In genomic region chr13:50355797-50356196, GRCh38 we compare ENCODE assay signal across 16 cellular contexts.
DNase-seq lines count a peak whose midpoint lies in the region; ATAC-seq and TF ChIP-seq lines count a peak whose summit lies in the region.
"Had no signal": no experiment of that assay in that cellular context is flagged by ENCODE, and none has a peak within 500 bp of the region (broad histone marks: within the 10 kb centered on the region; RNA-seq: fewer than 3 reads in every experiment).

No MANE protein-coding gene starts in this region.

- no peak overlapping the region for H3K9ac ChIP-seq in Loucy (ENCODE audit: low read depth, low read length, poor library complexity, severe bottlenecking)

- DNase-seq in activated T-cell treated with anti-CD3 and anti-CD28 coated beads, Interleukin-2, amount 50 U/mL, for 4 hours: no peak
- DNase-seq in activated T-cell treated with anti-CD3 and anti-CD28 coated beads, Interleukin-2, amount 50 U/mL, for 24 hours: no peak
- no peak for DNase-seq in stimulated activated naive CD8-positive, alpha-beta T cell treated with anti-CD3 and anti-CD28 coated beads, Interleukin-15, Interleukin-2, amounts not matched to agents 100 U/mL and 50 U/mL, for 24 hours
- DNase-seq in left ventricle myocardium inferior (no peak), gastrocnemius medialis (no peak)
- DNase-seq in effector CD8-positive, alpha-beta T cell (lab: John Stamatoyannopoulos, UW): no peak
- DNase-seq: activated naive CD4-positive, alpha-beta T cell treated with anti-CD3 and anti-CD28 coated beads, Interleukin-2, amount 10 ng/mL, durations not matched to agents 7 days and 5 days; NCI-H2081 treated with DMSO at 0.1 percent for 48 hours; NCI-H774; ovary; SHP77; substantia nigra; T-helper 9 cell had no signal

- ATAC-seq in activated T-cell treated with anti-CD3 and anti-CD28 coated beads, Interleukin-2, amount 50 U/mL, for 4 hours: peak; percentile 53 to 54
- peak; percentile 68 for ATAC-seq in HG02588 (IDR thresholded peaks at IDR 0.05; ENCODE audit: unreplicated experiment)
- ATAC-seq in stimulated activated naive CD8-positive, alpha-beta T cell treated with anti-CD3 and anti-CD28 coated beads, Interleukin-15, Interleukin-2, amounts not matched to agents 100 U/mL and 50 U/mL, for 24 hours: peak; percentile 40
- no peak for ATAC-seq in gastrocnemius medialis

- no peak overlapping the region for H3K4me3 Mint-ChIP-seq in activated T-cell treated with anti-CD3 and anti-CD28 coated beads, Interleukin-2, amount 50 U/mL, for 4 hours
- no peak overlapping the region for H3K4me3 Mint-ChIP-seq in activated T-cell treated with anti-CD3 and anti-CD28 coated beads, Interleukin-2, amount 50 U/mL, for 24 hours
- H3K4me3 Mint-ChIP-seq: activated naive CD4-positive, alpha-beta T cell treated with anti-CD3 and anti-CD28 coated beads, Interleukin-2, amount 10 ng/mL, durations not matched to agents 7 days and 5 days had no signal

- TF ChIP-seq CTCF in Loucy (conservative IDR thresholded peaks at IDR 0.05; ENCODE audit: low read length): no peak
- no peak for TF ChIP-seq CTCF in left ventricle myocardium inferior (IDR thresholded peaks at IDR 0.05; ENCODE audit: borderline replicate concordance)
- TF ChIP-seq CTCF in gastrocnemius medialis (IDR thresholded peaks at IDR 0.05 in 4 of 5, conservative IDR thresholded peaks at IDR 0.05 in 1 of 5): no peak

- peaks cover 52% of the 10 kb centered on the region for H3K4me1 ChIP-seq in Loucy (ENCODE audit: insufficient read depth, low read length, poor library complexity, severe bottlenecking)
- peaks cover 22% of the 10 kb centered on the region for H3K4me1 ChIP-seq in left ventricle myocardium inferior
- peaks cover 15% of the 10 kb centered on the region in 2 donors for H3K4me1 ChIP-seq in gastrocnemius medialis

- H3K36me3 Mint-ChIP-seq in activated T-cell treated with anti-CD3 and anti-CD28 coated beads, Interleukin-2, amount 50 U/mL, for 4 hours (ENCODE audit: insufficient read depth): no peaks in the 10 kb centered on the region
- H3K36me3 Mint-ChIP-seq in activated T-cell treated with anti-CD3 and anti-CD28 coated beads, Interleukin-2, amount 50 U/mL, for 24 hours (ENCODE audit: low read depth): no peaks in the 10 kb centered on the region
- H3K36me3 Mint-ChIP-seq: activated naive CD4-positive, alpha-beta T cell treated with anti-CD3 and anti-CD28 coated beads, Interleukin-2, amount 10 ng/mL, durations not matched to agents 7 days and 5 days had no signal

- H3K4me3 ChIP-seq in Loucy (ENCODE audit: low read length, poor library complexity, severe bottlenecking) (no peak overlapping the region), left ventricle myocardium inferior (no peak overlapping the region), gastrocnemius medialis (no peak overlapping the region)
- H3K4me3 ChIP-seq: ovary, skin epidermis had no signal

- H3K9me3 Mint-ChIP-seq in activated T-cell treated with anti-CD3 and anti-CD28 coated beads, Interleukin-2, amount 50 U/mL, for 4 hours: no peaks in the 10 kb centered on the region
- H3K9me3 Mint-ChIP-seq in activated T-cell treated with anti-CD3 and anti-CD28 coated beads, Interleukin-2, amount 50 U/mL, for 24 hours: no peaks in the 10 kb centered on the region
- H3K9me3 Mint-ChIP-seq: activated naive CD4-positive, alpha-beta T cell treated with anti-CD3 and anti-CD28 coated beads, Interleukin-2, amount 10 ng/mL, durations not matched to agents 7 days and 5 days had no signal

- no peaks in the 10 kb centered on the region for H3K27me3 Mint-ChIP-seq in activated T-cell treated with anti-CD3 and anti-CD28 coated beads, Interleukin-2, amount 50 U/mL, for 4 hours (ENCODE audit: low read depth)
- peaks cover 5% of the 10 kb centered on the region for H3K27me3 Mint-ChIP-seq in activated T-cell treated with anti-CD3 and anti-CD28 coated beads, Interleukin-2, amount 50 U/mL, for 24 hours

- H3K27me3 ChIP-seq in Loucy (ENCODE audit: insufficient read depth, low read length, poor library complexity, severe bottlenecking): no peaks in the 10 kb centered on the region
- H3K27me3 ChIP-seq in left ventricle myocardium inferior (ENCODE audit: low read depth): no peaks in the 10 kb centered on the region
- no peaks in the 10 kb centered on the region for H3K27me3 ChIP-seq in gastrocnemius medialis
- H3K27me3 ChIP-seq: ovary had no signal

- H3K79me2 ChIP-seq in Loucy (ENCODE audit: insufficient read depth, low read length): peaks cover 85% of the 10 kb centered on the region; the same call in 1 of the 2 replicates

- no peak for TF ChIP-seq POLR2A in gastrocnemius medialis (IDR thresholded peaks at IDR 0.05)

- no peaks in the 10 kb centered on the region for H3F3A ChIP-seq in Loucy (ENCODE audit: low read depth)

- no peak overlapping the region for H2AFZ ChIP-seq in Loucy (ENCODE audit: low read length)

- H3K36me3 ChIP-seq in Loucy (ENCODE audit: insufficient read depth, low read length) (no peaks in the 10 kb centered on the region), left ventricle myocardium inferior (no peaks in the 10 kb centered on the region), gastrocnemius medialis (no peaks in the 10 kb centered on the region)
- H3K36me3 ChIP-seq: ovary had no signal

- in situ Hi-C loops in gastrocnemius medialis (cut with MboI; ENCODE audit: low sequenced_read_pairs in 4 of 4): no loop called here

- H3K9me3 ChIP-seq in Loucy (ENCODE audit: insufficient read depth, low read depth, low read length) (no peaks in the 10 kb centered on the region), left ventricle myocardium inferior (replicated peaks) (no peaks in the 10 kb centered on the region), gastrocnemius medialis (no peaks in the 10 kb centered on the region)
- H3K9me3 ChIP-seq: ovary had no signal

- peak overlapping the region; percentile 25 for H3K4me2 ChIP-seq in Loucy (ENCODE audit: low read depth, low read length, poor library complexity, severe bottlenecking)

- H3K4me1 Mint-ChIP-seq in activated T-cell treated with anti-CD3 and anti-CD28 coated beads, Interleukin-2, amount 50 U/mL, for 4 hours (ENCODE audit: low read depth): peaks cover 42% of the 10 kb centered on the region
- peaks cover 51% of the 10 kb centered on the region for H3K4me1 Mint-ChIP-seq in activated T-cell treated with anti-CD3 and anti-CD28 coated beads, Interleukin-2, amount 50 U/mL, for 24 hours (ENCODE audit: low read depth)

- intact Hi-C loops in left ventricle myocardium inferior (cut with micrococcal nuclease): no loop called here
- intact Hi-C loops in gastrocnemius medialis (cut with DNase I; ENCODE audit: low total_unique reads): no loop called here

- H4K20me1 ChIP-seq in Loucy (ENCODE audit: insufficient read depth, low read length, poor library complexity, severe bottlenecking): peaks cover 3% of the 10 kb centered on the region

- no peak overlapping the region for H3K27ac ChIP-seq in left ventricle myocardium inferior (replicated peaks)
- no peak overlapping the region for H3K27ac ChIP-seq in gastrocnemius medialis
- H3K27ac ChIP-seq: ovary, skin epidermis had no signal

- no peaks in the 10 kb centered on the region for H3K9me2 ChIP-seq in Loucy (replicated peaks; ENCODE audit: low read depth, low read length)

- H3K27ac Mint-ChIP-seq in activated T-cell treated with anti-CD3 and anti-CD28 coated beads, Interleukin-2, amount 50 U/mL, for 24 hours: no peak overlapping the region
- H3K27ac Mint-ChIP-seq: activated naive CD4-positive, alpha-beta T cell treated with anti-CD3 and anti-CD28 coated beads, Interleukin-2, amount 10 ng/mL, durations not matched to agents 7 days and 5 days had no signal

Comparison
In these comparisons a context has a peak if more than half of its experiments do, and no peak if none do; other contexts are left out.
1. ATAC-seq: peak in activated T-cell treated with anti-CD3 and anti-CD28 coated beads, Interleukin-2, amount 50 U/mL, for 4 hours (2 of 2), HG02588 (single experiment) and stimulated activated naive CD8-positive, alpha-beta T cell treated with anti-CD3 and anti-CD28 coated beads, Interleukin-15, Interleukin-2, amounts not matched to agents 100 U/mL and 50 U/mL, for 24 hours (single experiment); none in gastrocnemius medialis (0 of 2).